In genomic region chr20:37879003-37879599, GRCh38 we compare ENCODE assay signal across 14 cellular contexts.
"Had no signal": no experiment of that assay in that cellular context is flagged by ENCODE, and none has a peak within 500 bp of the region (broad histone marks: within the 10 kb centered on the region; RNA-seq: fewer than 3 reads in every experiment).

No MANE protein-coding gene starts in this region.

- H3K9me3 ChIP-seq: ascending aorta, gastrocnemius medialis, heart right ventricle, ovary had no signal

- ATAC-seq: gastrocnemius medialis; heart right ventricle; left cardiac atrium; stimulated activated memory B cell treated with anti-CD40 and anti-IgM and Interleukin-4, amounts not matched to agents 10 μg/mL and 1 μg/mL and 100 μg/mL, for 72 hours had no signal

- H3K27ac ChIP-seq: ascending aorta, dorsolateral prefrontal cortex, gastrocnemius medialis, heart right ventricle, neural progenitor cell, ovary had no signal

- H3K27me3 ChIP-seq: ascending aorta, dorsolateral prefrontal cortex, neural progenitor cell, ovary had no signal

- DNase-seq: activated CD4-positive, CD25-positive, alpha-beta regulatory T cell treated with anti-CD3 and anti-CD28 coated beads, Interleukin-2, amount 50 U/mL, for 72 hours; activated naive CD4-positive, alpha-beta T cell treated with anti-CD3 and anti-CD28 coated beads, Interleukin-2, amount 10 ng/mL, durations not matched to agents 7 days and 5 days; erythroblast; gastrocnemius medialis; heart right ventricle; left cardiac atrium; midbrain; ovary; T-helper 9 cell had no signal

- H3K36me3 ChIP-seq: neural progenitor cell, ovary had no signal

- H3K4me3 ChIP-seq: ascending aorta, dorsolateral prefrontal cortex, gastrocnemius medialis, heart right ventricle, lung, neural progenitor cell, ovary had no signal
